8 cellular contexts compared by ENCODE assay signal in the genomic region with DNA sequence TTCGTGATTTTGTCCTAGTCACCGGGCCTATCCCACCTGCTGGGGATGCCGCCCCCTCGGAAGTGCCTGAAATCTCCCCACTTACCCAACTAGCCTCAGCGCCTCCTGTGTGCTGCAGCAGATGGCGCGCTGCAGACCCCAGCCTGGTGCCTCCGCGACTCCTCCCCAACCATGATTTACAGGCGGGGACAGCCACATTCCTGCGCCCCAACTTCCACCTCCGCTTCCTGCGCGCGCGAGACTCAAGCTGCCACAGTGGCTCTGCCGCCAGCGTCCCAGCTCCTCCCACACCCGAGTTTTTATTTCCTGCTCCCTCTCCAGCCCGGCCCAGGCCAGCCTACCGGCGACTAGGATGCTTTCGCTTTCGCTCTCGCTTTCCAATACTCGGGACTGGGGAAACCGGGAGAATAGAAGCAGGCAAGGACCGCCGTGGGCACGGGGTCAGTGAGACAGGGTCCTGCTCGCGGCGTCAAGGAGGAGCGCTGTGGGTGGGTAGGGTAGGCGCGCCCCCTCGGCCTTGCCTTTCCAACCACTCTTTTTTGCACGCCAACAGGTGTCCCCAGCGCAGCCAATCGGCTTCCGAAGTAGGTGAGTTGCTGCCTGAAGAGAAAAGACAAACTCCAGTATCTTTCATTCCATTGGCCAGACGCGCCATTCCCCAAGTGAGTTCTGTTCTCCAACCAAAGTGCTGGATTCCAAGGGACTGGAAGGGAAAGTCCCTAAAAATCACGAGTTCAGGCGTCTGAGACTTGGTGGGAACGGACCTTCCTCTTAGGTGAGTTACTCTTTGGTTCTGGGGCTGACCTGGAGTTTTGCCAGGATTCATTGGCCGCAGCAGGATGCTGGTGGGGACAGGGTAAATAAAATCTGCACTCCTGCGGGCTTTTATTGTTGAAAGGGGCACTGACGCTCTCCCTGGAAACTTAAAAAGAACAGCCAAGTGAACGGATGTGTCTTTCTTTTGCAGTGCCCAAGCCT. TPM values are rescaled to one million over a fixed set of nuclear protein-coding genes. Genes with fewer than 3 reads are reported as not detected.
DNase-seq lines count a peak whose midpoint lies in the region; ATAC-seq and TF ChIP-seq lines count a peak whose summit lies in the region.

A gene with protein sequence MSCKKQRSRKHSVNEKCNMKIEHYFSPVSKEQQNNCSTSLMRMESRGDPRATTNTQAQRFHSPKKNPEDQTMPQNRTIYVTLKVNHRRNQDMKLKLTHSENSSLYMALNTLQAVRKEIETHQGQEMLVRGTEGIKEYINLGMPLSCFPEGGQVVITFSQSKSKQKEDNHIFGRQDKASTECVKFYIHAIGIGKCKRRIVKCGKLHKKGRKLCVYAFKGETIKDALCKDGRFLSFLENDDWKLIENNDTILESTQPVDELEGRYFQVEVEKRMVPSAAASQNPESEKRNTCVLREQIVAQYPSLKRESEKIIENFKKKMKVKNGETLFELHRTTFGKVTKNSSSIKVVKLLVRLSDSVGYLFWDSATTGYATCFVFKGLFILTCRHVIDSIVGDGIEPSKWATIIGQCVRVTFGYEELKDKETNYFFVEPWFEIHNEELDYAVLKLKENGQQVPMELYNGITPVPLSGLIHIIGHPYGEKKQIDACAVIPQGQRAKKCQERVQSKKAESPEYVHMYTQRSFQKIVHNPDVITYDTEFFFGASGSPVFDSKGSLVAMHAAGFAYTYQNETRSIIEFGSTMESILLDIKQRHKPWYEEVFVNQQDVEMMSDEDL (plus strand): TSS at position 327 of the 978 bp plus-strand sequence. CDS start 6,017 bp downstream, outside the sequence.

- H3K27ac Mint-ChIP-seq in activated B cell treated with CpG ODN at 0.5 μM for 24 hours, result peak within 1 kb of the TSS; percentile 99

- H3K27ac ChIP-seq in caudate nucleus (ENCODE audit: low read depth, low read length), result peak within 1 kb of the TSS; percentile 75

- no peaks in the 10 kb centered on the region for H3K9me3 Mint-ChIP-seq in activated B cell treated with CpG ODN at 0.5 μM for 24 hours

- peak within 1 kb of the TSS; percentile 99 for H3K4me3 Mint-ChIP-seq in activated B cell treated with CpG ODN at 0.5 μM for 24 hours

- DNase-seq in 8988T, result peak; percentile 79
- peak; percentile 40 for DNase-seq in NCI-H2081 treated with DMSO at 0.1 percent for 48 hours (lab: John Stamatoyannopoulos, UW)
- peak; percentile 73 for DNase-seq in activated B cell treated with CpG ODN at 0.5 μM for 24 hours
- peak in 57 of 61 donors; percentile 5 to 87 (median 56) for DNase-seq in caudate nucleus (lab: John Stamatoyannopoulos, UW)
- peak; percentile 59 for DNase-seq in inferior parietal cortex (ENCODE audit: extremely low spot score)
- DNase-seq in smooth muscle cell of the brain vasculature (ENCODE audit: low read depth, low spot score), result peak; percentile 61

- intact Hi-C loops in activated B cell treated with CpG ODN at 0.5 μM for 24 hours (cut with micrococcal nuclease), result loop anchor here (1.0 to 5.0 kb wide), 6 partner anchors 15 to 1476 kb away; partner anchors contain the start of genes PATL1 and ZFP91

- H3K36me3 Mint-ChIP-seq in activated B cell treated with CpG ODN at 0.5 μM for 24 hours (ENCODE audit: low read depth), result peaks cover 27% of the 10 kb centered on the region

- H3K27me3 Mint-ChIP-seq in activated B cell treated with CpG ODN at 0.5 μM for 24 hours, result no peaks in the 10 kb centered on the region

- CTCF ChIA-PET in activated B cell treated with CpG ODN at 0.5 μM for 24 hours (lab: Charles Lee), result interaction anchor here (1.3 to 5.9 kb wide), 9 partner anchors 12 to 288 kb away, joined by 4 to 97 read pairs (median 5); partner anchors contain the start of gene DTX4

- ATAC-seq in GM18508 (IDR thresholded peaks at IDR 0.05; ENCODE audit: insufficient read depth, unreplicated experiment) (peak; percentile 38), HG03025 (IDR thresholded peaks at IDR 0.05; ENCODE audit: low FRiP score, unreplicated experiment) (peak; percentile 76), activated B cell treated with CpG ODN at 0.5 μM for 24 hours (ENCODE audit: low read depth) (peak; percentile 76)

- POLR2A ChIA-PET in activated B cell treated with CpG ODN at 0.5 μM for 24 hours (lab: Charles Lee), result interaction anchor here (0.6 to 4.8 kb wide), 11 partner anchors 7 to 567 kb away, joined by 3 to 53 read pairs (median 7); partner anchors contain the start of genes FAM111B, LPXN and MPEG1

- H3K4me1 Mint-ChIP-seq in activated B cell treated with CpG ODN at 0.5 μM for 24 hours, result peaks cover 71% of the 10 kb centered on the region

- TF ChIP-seq CTCF in activated B cell treated with CpG ODN at 0.5 μM for 24 hours (IDR thresholded peaks at IDR 0.05), result no peak

RNA-seq across cellular contexts. Expression of the gene that starts here (rescaled TPM):
- total RNA-seq in activated B cell treated with CpG ODN at 0.5 μM for 24 hours, result 51.5 and 64.3 TPM in 2 replicates

Comparison
In these comparisons a context has a peak if more than half of its experiments do, and no peak if none do; other contexts are left out.
1. Peak in every context shown above with its lines: DNase-seq, ATAC-seq and H3K27ac ChIP-seq.